30 cellular contexts compared by ENCODE assay signal in the genomic region with DNA sequence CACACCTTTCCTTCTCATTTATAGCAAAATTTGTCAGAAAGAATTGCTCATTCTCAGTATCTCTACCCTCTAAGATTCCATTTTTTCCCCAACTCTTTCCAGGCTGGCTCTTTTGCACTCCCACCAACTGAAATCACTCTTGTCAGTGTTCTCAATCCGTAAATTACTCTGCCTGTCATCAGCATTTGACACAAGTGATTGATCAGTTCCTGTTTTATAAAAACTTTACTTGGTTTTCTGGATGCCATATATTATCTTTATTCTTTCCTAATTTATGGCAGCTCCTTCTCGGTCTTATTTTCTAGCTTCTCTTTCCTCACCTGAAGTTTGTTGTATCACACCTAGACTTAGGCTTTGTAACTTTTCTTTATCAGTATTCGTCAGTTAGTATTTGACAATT.
"Had no signal": no experiment of that assay in that cellular context is flagged by ENCODE, and none has a peak within 500 bp of the region (broad histone marks: within the 10 kb centered on the region; RNA-seq: fewer than 3 reads in every experiment).

No MANE protein-coding gene starts in this region.

- DNase-seq: activated B cell treated with CpG ODN at 0.5 μM for 24 hours; activated CD4-positive, alpha-beta T cell treated with anti-CD3 and anti-CD28 coated beads for 1 hour; activated CD4-positive, alpha-beta T cell treated with anti-CD3 and anti-CD28 coated beads, Interleukin-2, amount 10 ng/mL, durations not matched to agents 24 days and 14 days; activated CD4-positive, alpha-beta T cell treated with anti-CD3 and anti-CD28 coated beads, Interleukin-2, amount 50 U/mL, for 48 hours; activated CD8-positive, alpha-beta memory T cell treated with anti-CD3 and anti-CD28 coated beads, Interleukin-2, amount 10 ng/mL, durations not matched to agents 7 days and 5 days; activated gamma-delta T cell treated with Interleukin-2 at 50 U/mL for 16 hours; activated naive CD4-positive, alpha-beta T cell treated with anti-CD3 and anti-CD28 coated beads, Interleukin-2, amount 50 U/mL, for 16 hours; activated T-cell treated with anti-CD3 and anti-CD28 coated beads, Interleukin-2, amount 50 U/mL, for 48 hours; brain microvascular endothelial cell; cerebellar nuclear complex; MG63; MV-4-11; NCI-H1092 treated with DMSO at 0.1 percent for 48 hours; NCI-H1417 treated with DMSO at 0.1 percent for 48 hours; NCI-H1694; NCI-H2029; NCI-H2107; NCI-H345; NCI-H510A; NCI-H526 treated with DMSO at 0.1 percent for 48 hours; NCI-H82; NK-92 treated with Interleukin-12 subunit alpha and Interleukin-12 subunit beta, amount 100 ng/mL, for 24 hours; OCI-M1; Right ventricle myocardium superior; SJCRH30; SW 1271 had no signal

- H3K9me3 Mint-ChIP-seq: activated B cell treated with CpG ODN at 0.5 μM for 24 hours; activated CD4-positive, alpha-beta T cell treated with anti-CD3 and anti-CD28 coated beads, Interleukin-2, amount 10 ng/mL, durations not matched to agents 24 days and 14 days; activated T-helper 2 cell treated with anti-CD3 and anti-CD28 coated beads, Interferon-gamma antibody, Interleukin-2, Interleukin-4, amounts not matched to agents 10 μg/mL and 5 μg/mL and 100 μg/mL, durations not matched to agents 14 hours and 24 hours and 36 hours had no signal

- H3K27me3 ChIP-seq: brain microvascular endothelial cell, MG63, SJCRH30 had no signal

- H3K36me3 ChIP-seq: brain microvascular endothelial cell, MG63, SJCRH30 had no signal

- H3K4me3 ChIP-seq: MG63, SJCRH30 had no signal

- ATAC-seq: activated CD8-positive, alpha-beta memory T cell treated with anti-CD3 and anti-CD28 coated beads, Interleukin-2, amount 10 ng/mL, durations not matched to agents 7 days and 5 days; Panc1; SK-N-SH treated with all-trans-retinoic acid at 6 μM for 48 hours had no signal

- H3K27ac ChIP-seq: brain microvascular endothelial cell, RWPE1, SJCRH30 had no signal

- H3K4me1 ChIP-seq: SJCRH30 had no signal

- H3K4me3 Mint-ChIP-seq: activated B cell treated with CpG ODN at 0.5 μM for 24 hours; activated CD4-positive, alpha-beta T cell treated with anti-CD3 and anti-CD28 coated beads, Interleukin-2, amount 10 ng/mL, durations not matched to agents 24 days and 14 days; activated CD8-positive, alpha-beta memory T cell treated with anti-CD3 and anti-CD28 coated beads, Interleukin-2, amount 10 ng/mL, durations not matched to agents 7 days and 5 days had no signal

- H3K27ac Mint-ChIP-seq: activated B cell treated with CpG ODN at 0.5 μM for 24 hours; activated CD4-positive, alpha-beta T cell treated with anti-CD3 and anti-CD28 coated beads, Interleukin-2, amount 10 ng/mL, durations not matched to agents 24 days and 14 days; activated CD8-positive, alpha-beta memory T cell treated with anti-CD3 and anti-CD28 coated beads, Interleukin-2, amount 10 ng/mL, durations not matched to agents 7 days and 5 days; activated T-helper 2 cell treated with anti-CD3 and anti-CD28 coated beads, Interferon-gamma antibody, Interleukin-2, Interleukin-4, amounts not matched to agents 10 μg/mL and 5 μg/mL and 100 μg/mL, durations not matched to agents 14 hours and 24 hours and 36 hours had no signal

- H3K9me3 ChIP-seq: MG63, SJCRH30 had no signal

- H3K27me3 Mint-ChIP-seq: activated B cell treated with CpG ODN at 0.5 μM for 24 hours; activated CD4-positive, alpha-beta T cell treated with anti-CD3 and anti-CD28 coated beads, Interleukin-2, amount 10 ng/mL, durations not matched to agents 24 days and 14 days; activated CD8-positive, alpha-beta memory T cell treated with anti-CD3 and anti-CD28 coated beads, Interleukin-2, amount 10 ng/mL, durations not matched to agents 7 days and 5 days had no signal
